ENCODE assay signal across 32 cellular contexts in genomic region chr10:101087965-101088364, GRCh38. TPM values are rescaled to one million over a fixed set of nuclear protein-coding genes. Genes with fewer than 3 reads are reported as not detected.
"Had no signal": no experiment of that assay in that cellular context is flagged by ENCODE, and none has a peak within 500 bp of the region (broad histone marks: within the 10 kb centered on the region; RNA-seq: fewer than 3 reads in every experiment).

No MANE protein-coding gene starts in this region.

- H3K9me3 ChIP-seq: ascending aorta, esophagus muscularis mucosa, gastrocnemius medialis, heart left ventricle had no signal

- DNase-seq: activated CD4-positive, alpha-beta memory T cell treated with anti-CD3 and anti-CD28 coated beads, Interleukin-2, amount 10 ng/mL, durations not matched to agents 7 days and 5 days; activated CD4-positive, alpha-beta T cell treated with anti-CD3 and anti-CD28 coated beads for 1 hour; activated CD4-positive, alpha-beta T cell treated with anti-CD3 and anti-CD28 coated beads for 4 hours; activated CD4-positive, alpha-beta T cell treated with anti-CD3 and anti-CD28 coated beads, Interleukin-2, amount 10 ng/mL, durations not matched to agents 7 days and 5 days; activated CD4-positive, alpha-beta T cell treated with anti-CD3 and anti-CD28 coated beads, Interleukin-2, amount 50 U/mL, for 4 hours; activated CD8-positive, alpha-beta memory T cell treated with anti-CD3 and anti-CD28 coated beads, Interleukin-2, amount 50 U/mL, for 48 hours; activated gamma-delta T cell; activated naive CD4-positive, alpha-beta T cell; activated naive CD4-positive, alpha-beta T cell treated with anti-CD3 and anti-CD28 coated beads, Interleukin-2, amount 10 ng/mL, durations not matched to agents 7 days and 5 days; activated naive CD8-positive, alpha-beta T cell treated with anti-CD3 and anti-CD28 coated beads, Interleukin-2, amount 10 ng/mL, durations not matched to agents 7 days and 5 days; activated T-cell treated with anti-CD3 and anti-CD28 coated beads for 4 hours; activated T-cell treated with anti-CD3 and anti-CD28 coated beads, Interleukin-2, amount 50 U/mL, for 24 hours; activated T-cell treated with anti-CD3 and anti-CD28 coated beads, Interleukin-2, amount 50 U/mL, for 72 hours; cortex of kidney; dermis blood vessel endothelial cell; effector CD4-positive, alpha-beta T cell; effector memory CD8-positive, alpha-beta T cell; erythroblast; foreskin keratinocyte; gastrocnemius medialis; glutamatergic neuron; hypothalamus; T-helper 9 cell had no signal

- H3K36me3 ChIP-seq: ascending aorta, esophagus muscularis mucosa, gastrocnemius medialis, heart left ventricle had no signal

- H3K27ac ChIP-seq: ascending aorta, esophagus muscularis mucosa, foreskin keratinocyte, gastrocnemius medialis, heart left ventricle had no signal

- H3K4me3 ChIP-seq: ascending aorta, esophagus muscularis mucosa, gastrocnemius medialis, heart left ventricle had no signal

- H3K27me3 ChIP-seq: ascending aorta had no signal

- ATAC-seq: activated naive CD4-positive, alpha-beta T cell treated with anti-CD3 and anti-CD28 coated beads, Interleukin-2, amount 50 U/mL, for 72 hours; activated T-cell treated with anti-CD3 and anti-CD28 coated beads, Interleukin-2, amount 50 U/mL, for 72 hours; effector memory CD8-positive, alpha-beta T cell; foreskin keratinocyte; gastrocnemius medialis; heart left ventricle; WTC11 had no signal

- H3K4me1 ChIP-seq: ascending aorta, esophagus muscularis mucosa, foreskin keratinocyte, gastrocnemius medialis, heart left ventricle had no signal

RNA-seq across cellular contexts. Expression of gene KAZALD1, which starts 26.2 kb away (rescaled TPM):
- total RNA-seq: activated naive CD8-positive, alpha-beta T cell treated with anti-CD3 and anti-CD28 coated beads, Interleukin-2, amount 10 ng/mL, durations not matched to agents 7 days and 5 days had no signal

RNA-seq across cellular contexts. Expression of gene TLX1, which starts 43.1 kb away (rescaled TPM):
- total RNA-seq: activated CD4-positive, alpha-beta memory T cell treated with anti-CD3 and anti-CD28 coated beads, Interleukin-2, amount 10 ng/mL, durations not matched to agents 7 days and 5 days; activated CD4-positive, alpha-beta T cell treated with anti-CD3 and anti-CD28 coated beads, Interleukin-2, amount 10 ng/mL, durations not matched to agents 7 days and 5 days; activated naive CD4-positive, alpha-beta T cell treated with anti-CD3 and anti-CD28 coated beads, Interleukin-2, amount 50 U/mL, for 72 hours; activated naive CD8-positive, alpha-beta T cell treated with anti-CD3 and anti-CD28 coated beads, Interleukin-2, amount 10 ng/mL, durations not matched to agents 7 days and 5 days; activated T-cell treated with anti-CD3 and anti-CD28 coated beads, Interleukin-2, amount 50 U/mL, for 72 hours; ascending aorta; bronchial epithelial cell; cardiac septum; cerebellum; dermis blood vessel endothelial cell; esophagus muscularis mucosa; foreskin keratinocyte; gastrocnemius medialis; T-helper 2 cell treated with Interferon-gamma antibody and Interleukin-4, amounts not matched to agents 100 ng/mL and 5 ng/mL, for 36 hours had no signal
- polyA plus RNA-seq: foreskin keratinocyte had no signal
